In genomic region chr4:155777971-155778710, GRCh38 we compare ENCODE assay signal across 16 cellular contexts. TPM values are rescaled to one million over a fixed set of nuclear protein-coding genes. Genes with fewer than 3 reads are reported as not detected.
DNase-seq lines count a peak whose midpoint lies in the region; ATAC-seq, FAIRE-seq and TF ChIP-seq lines count a peak whose summit lies in the region.
"Had no signal": no experiment of that assay in that cellular context is flagged by ENCODE, and none has a peak within 500 bp of the region (broad histone marks: within the 10 kb centered on the region; RNA-seq: fewer than 3 reads in every experiment).

No MANE protein-coding gene starts in this region.

- H3K27ac ChIP-seq in GM23248 (no peak overlapping the region), stomach (peak overlapping the region in 4 of 5 donors; percentile 40 to 63 (median 56))
- H3K27ac ChIP-seq: ovary, SK-N-MC had no signal

- in situ Hi-C loops in GM23248 (cut with MboI) (loop anchor here (5.0 kb wide), 1 partner anchor 336 kb away; no protein-coding TSS in a partner anchor), astrocyte of the spinal cord (cut with HindIII; ENCODE audit: low sequenced_read_pairs) (no loop called here)

- TF ChIP-seq CTCF in astrocyte of the spinal cord (IDR thresholded peaks at IDR 0.05; ENCODE audit: low read depth, low read length) = no peak
- TF ChIP-seq CTCF in stomach (IDR thresholded peaks at IDR 0.05) = no peak
- TF ChIP-seq CTCF in D721Med (IDR thresholded peaks at IDR 0.05; ENCODE audit: insufficient read depth, missing control alignments) = no peak

- 33 to 44% methylated on average over 3 of the region's 3 CpGs for WGBS in GM23248 (ENCODE audit: low coverage in 1 of 2, low lambda C conversion rate in 2 of 2, missing lambda C conversion rate in 2 of 2), 2 experiments
- 19 to 29% (median 21%) methylated on average over 3 of the region's 3 CpGs for WGBS in stomach, 5 donors

- H3K4me1 ChIP-seq in GM23248 (ENCODE audit: insufficient read depth) = no peaks in the 10 kb centered on the region
- H3K4me1 ChIP-seq in stomach = peaks cover 5 to 36% (median 14%) of the 10 kb centered on the region in 4 donors

- no peak overlapping the region for H3K4me3 ChIP-seq in GM23248
- H3K4me3 ChIP-seq in astrocyte of the spinal cord (ENCODE audit: low read depth, low read length) = no peak overlapping the region
- no peak overlapping the region for H3K4me3 ChIP-seq in stomach
- H3K4me3 ChIP-seq: heart left ventricle, ovary, SK-N-MC had no signal

- H2AFZ ChIP-seq in GM23248 = 0 out of 2 replicates have a peak overlapping the region, but pooled peaks have one; percentile 13

- ATAC-seq in HG03460 (IDR thresholded peaks at IDR 0.05; ENCODE audit: unreplicated experiment) (no peak), HG03571 (IDR thresholded peaks at IDR 0.05; ENCODE audit: unreplicated experiment) (no peak)

- H3K27me3 ChIP-seq in GM23248 (replicated peaks; ENCODE audit: insufficient read depth) (no peaks in the 10 kb centered on the region), stomach (no peaks in the 10 kb centered on the region)
- H3K27me3 ChIP-seq: heart left ventricle, ovary had no signal

- no peak overlapping the region for H3K9ac ChIP-seq in GM23248

- no peak for TF ChIP-seq EP300 in stomach (IDR thresholded peaks at IDR 0.05)

- DNase-seq in GM23248 = peak; percentile 30
- DNase-seq in astrocyte of the spinal cord (ENCODE audit: low read depth, low spot score) = peak; percentile 32
- DNase-seq in stomach = no peak
- DNase-seq in COLO668 (lab: John Stamatoyannopoulos, UW; ENCODE audit: unreplicated experiment) = no peak
- no peak for DNase-seq in D721Med (ENCODE audit: insufficient read length, low spot score)
- DNase-seq: activated naive CD8-positive, alpha-beta T cell treated with anti-CD3 and anti-CD28 coated beads, Interleukin-2, amount 10 ng/mL, durations not matched to agents 7 days and 5 days; C1 segment of cervical spinal cord; heart left ventricle; mesendoderm; ovary; stimulated activated CD8-positive, alpha-beta memory T cell treated with anti-CD3 and anti-CD28 coated beads, Interleukin-4, amount 100 ng/mL, for 48 hours had no signal

- no peak for TF ChIP-seq POLR2A in stomach (IDR thresholded peaks at IDR 0.05)

- H3K36me3 ChIP-seq in GM23248 (ENCODE audit: low read depth) (no peaks in the 10 kb centered on the region), stomach (peaks cover 0 to 9% (median 3%) of the 10 kb centered on the region in 4 donors)
- H3K36me3 ChIP-seq: ovary had no signal

- no peaks in the 10 kb centered on the region for H4K20me1 ChIP-seq in GM23248 (ENCODE audit: insufficient read depth)

- no peak overlapping the region for H3K4me2 ChIP-seq in GM23248 (ENCODE audit: unreplicated experiment)

- FAIRE-seq in islet of Langerhans (lab: Jason Lieb, UNC) (peak; percentile 93), D721Med (lab: Jason Lieb, UNC) (no peak)
- FAIRE-seq: GM19239 had no signal

- H3K9me2 ChIP-seq in GM23248 (ENCODE audit: insufficient read depth) = no peaks in the 10 kb centered on the region

- H3F3A ChIP-seq in GM23248 (ENCODE audit: insufficient read depth) = no peaks in the 10 kb centered on the region

- H3K79me2 ChIP-seq in GM23248 (ENCODE audit: insufficient read depth) = no peaks in the 10 kb centered on the region

- no peaks in the 10 kb centered on the region for H3K9me3 ChIP-seq in GM23248 (ENCODE audit: low read depth)
- H3K9me3 ChIP-seq in stomach = no peaks in the 10 kb centered on the region
- H3K9me3 ChIP-seq: heart left ventricle, ovary had no signal

- intact Hi-C loops in stomach (cut with DNase I; ENCODE audit: low total_unique reads) = no loop called here

RNA-seq across cellular contexts. Expression of gene GUCY1B1, which starts 19.3 kb away (rescaled TPM):
- total RNA-seq in GM23248 (2014; rRNA removed; shearing (Covaris generic)) = 0.25 and 2.1 TPM in 2 replicates
- polyA plus RNA-seq in GM23248 (2016; fragmentation: Nextera tagmentation; extraction: Ambion mirVana) = 0.25 and 0.56 TPM in 2 replicates
- total RNA-seq in stomach = 10 to 100 TPM in 4 of 5 donors, not detected in 1; 14.8 to 59.8 (median 32.7) TPM
- 10 to 100 TPM in 1 of 3 donors, 1 to 10 TPM in 2; 5.3 to 10.5 (median 7.8) TPM for polyA plus RNA-seq in stomach
- total RNA-seq: activated naive CD8-positive, alpha-beta T cell treated with anti-CD3 and anti-CD28 coated beads, Interleukin-2, amount 10 ng/mL, durations not matched to agents 7 days and 5 days had no signal

Comparison
In these comparisons a context has a peak if more than half of its experiments do, and no peak if none do; other contexts are left out.
1. DNase-seq: peak in GM23248 (single experiment) and astrocyte of the spinal cord (single experiment); none in stomach (single experiment), COLO668 (single experiment) and D721Med (single experiment).